13 cellular contexts compared by ENCODE assay signal in the genomic region with DNA sequence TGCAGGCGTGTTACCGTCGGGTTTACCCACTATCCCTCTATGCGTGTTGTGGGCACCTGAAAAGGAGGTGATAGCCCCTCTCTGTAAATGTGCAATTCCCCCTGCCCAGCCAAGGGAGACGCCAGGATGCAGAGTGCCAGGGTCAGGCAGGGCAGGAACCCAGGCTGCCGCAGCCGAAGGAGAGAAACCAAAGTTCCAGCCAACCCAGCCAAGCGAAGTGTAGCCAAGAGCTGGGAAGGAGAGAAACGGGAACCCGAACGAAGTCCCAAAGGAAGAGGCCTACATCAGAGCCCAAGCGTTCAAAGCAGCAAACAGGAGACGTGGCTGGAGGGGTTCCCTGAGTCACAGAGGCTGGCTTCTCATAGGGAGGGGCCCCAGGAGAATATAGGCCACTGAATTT. TPM values are rescaled to one million over a fixed set of nuclear protein-coding genes. Genes with fewer than 3 reads are reported as not detected.
DNase-seq lines count a peak whose midpoint lies in the region; ATAC-seq and TF ChIP-seq lines count a peak whose summit lies in the region.
"Had no signal": no experiment of that assay in that cellular context is flagged by ENCODE, and none has a peak within 500 bp of the region (broad histone marks: within the 10 kb centered on the region; RNA-seq: fewer than 3 reads in every experiment).

No MANE protein-coding gene starts in this region.

- H2AFZ ChIP-seq in MM.1S (ENCODE audit: low read length) (peak overlapping the region; percentile 67; the same call in 1 of the 2 replicates), parathyroid adenoma (peak overlapping the region; percentile 74)

- H3K36me3 Mint-ChIP-seq in osteocyte (ENCODE audit: unreplicated experiment): no peaks in the 10 kb centered on the region

- peak overlapping the region; percentile 55 for H3K4me2 ChIP-seq in MM.1S (ENCODE audit: low read depth, low read length)
- H3K4me2 ChIP-seq in parathyroid adenoma (ENCODE audit: low read length): no peak overlapping the region

- TF ChIP-seq CTCF in MM.1S (IDR thresholded peaks at IDR 0.05; ENCODE audit: low read length) (no peak), epithelial cell of proximal tubule (conservative IDR thresholded peaks at IDR 0.05; ENCODE audit: low read depth, low read length) (no peak), parathyroid adenoma (IDR thresholded peaks at IDR 0.05) (no peak), osteocyte (IDR thresholded peaks at IDR 0.05) (no peak)

- no peak overlapping the region for H3K27ac Mint-ChIP-seq in osteocyte (ENCODE audit: unreplicated experiment)

- H3K4me3 Mint-ChIP-seq in osteocyte (ENCODE audit: unreplicated experiment): no peak overlapping the region

- H3K9me2 ChIP-seq in MM.1S (replicated peaks; ENCODE audit: insufficient read depth, low read length): no peaks in the 10 kb centered on the region

- H3K27me3 Mint-ChIP-seq in osteocyte (ENCODE audit: unreplicated experiment): peaks cover 61% of the 10 kb centered on the region

- H3K27me3 ChIP-seq in MM.1S (replicated peaks; ENCODE audit: insufficient read depth, low read length) (peaks cover 11% of the 10 kb centered on the region; the same call in 1 of the 2 replicates), parathyroid adenoma (ENCODE audit: control insufficient read depth, insufficient read depth, low read length) (peaks cover 6% of the 10 kb centered on the region)

- peaks cover 8% of the 10 kb centered on the region for H3K4me1 Mint-ChIP-seq in osteocyte (ENCODE audit: unreplicated experiment)

- no peaks in the 10 kb centered on the region for H3K9me3 Mint-ChIP-seq in osteocyte (ENCODE audit: unreplicated experiment)

- H3K36me3 ChIP-seq in MM.1S (replicated peaks; ENCODE audit: insufficient read depth, low read length) (no peaks in the 10 kb centered on the region), parathyroid adenoma (ENCODE audit: control insufficient read depth, insufficient read depth, low read length) (no peaks in the 10 kb centered on the region)
- H3K36me3 ChIP-seq: heart left ventricle, sigmoid colon, tibial artery had no signal

- H3K9ac ChIP-seq in MM.1S (ENCODE audit: low read length) (no peak overlapping the region), parathyroid adenoma (no peak overlapping the region)

- H3F3A ChIP-seq in MM.1S (ENCODE audit: insufficient read depth, low read length): 0 out of 2 replicates have a peak, but pooled peaks cover 5% of the 10 kb centered on the region

- DNase-seq in DMS53 (lab: John Stamatoyannopoulos, UW) (peak; percentile 59), DMS53 treated with DMSO at 0.1 percent for 48 hours (lab: John Stamatoyannopoulos, UW; ENCODE audit: unreplicated experiment) (no peak), MM.1S (no peak), epithelial cell of proximal tubule (ENCODE audit: low read depth) (no peak), osteocyte (ENCODE audit: extremely low spot score, unreplicated experiment) (no peak), activated gamma-delta T cell treated with Interleukin-2 at 50 U/mL for 16 hours (no peak)

- H3K4me3 ChIP-seq in MM.1S (ENCODE audit: low read length): peak overlapping the region; percentile 44
- peak overlapping the region; percentile 35 for H3K4me3 ChIP-seq in epithelial cell of proximal tubule (ENCODE audit: low read depth, low read length)
- no peak overlapping the region for H3K4me3 ChIP-seq in parathyroid adenoma (ENCODE audit: low read depth, low read length)

- H4K20me1 ChIP-seq in MM.1S (ENCODE audit: insufficient read depth, low read length): no peaks in the 10 kb centered on the region

- H3K27ac ChIP-seq in MM.1S (ENCODE audit: low read length): no peak overlapping the region
- H3K27ac ChIP-seq in parathyroid adenoma: no peak overlapping the region
- H3K27ac ChIP-seq: 22Rv1, heart left ventricle, sigmoid colon, tibial artery had no signal

- H3K9me3 ChIP-seq in MM.1S (replicated peaks; ENCODE audit: insufficient read depth, low read length) (no peaks in the 10 kb centered on the region), parathyroid adenoma (ENCODE audit: control insufficient read depth, low read length) (no peaks in the 10 kb centered on the region)
- H3K9me3 ChIP-seq: heart left ventricle, sigmoid colon, tibial artery had no signal

- H3K4me1 ChIP-seq in MM.1S (ENCODE audit: low read length): 0 out of 2 replicates have a peak, but pooled peaks cover 5% of the 10 kb centered on the region
- H3K4me1 ChIP-seq in parathyroid adenoma: no peaks in the 10 kb centered on the region

- H3K79me2 ChIP-seq in MM.1S (ENCODE audit: low read length) (no peaks in the 10 kb centered on the region), parathyroid adenoma (no peaks in the 10 kb centered on the region)

- no peak for ATAC-seq in HG03135 (IDR thresholded peaks at IDR 0.05; ENCODE audit: unreplicated experiment)

RNA-seq across cellular contexts. Expression of a gene that starts 24.2 kb away (rescaled TPM):
- total RNA-seq in epithelial cell of proximal tubule (26.2 and 29.5 TPM in 2 replicates), osteocyte (6.2 and 7.1 TPM in 2 replicates)

RNA-seq across cellular contexts. Expression of a gene that starts 37.2 kb away (rescaled TPM):
- total RNA-seq in epithelial cell of proximal tubule (7.3 and 7.7 TPM in 2 replicates), osteocyte (31.2 and 33.8 TPM in 2 replicates)

RNA-seq across cellular contexts. Expression of a gene that starts 54.3 kb away (rescaled TPM):
- total RNA-seq in epithelial cell of proximal tubule (1.0 and 8.2 TPM in 2 replicates), osteocyte (not detected in 2 replicates)
- total RNA-seq: heart left ventricle, mesenteric fat pad, sigmoid colon had no signal
